23 cellular contexts compared by ENCODE assay signal in the genomic region with DNA sequence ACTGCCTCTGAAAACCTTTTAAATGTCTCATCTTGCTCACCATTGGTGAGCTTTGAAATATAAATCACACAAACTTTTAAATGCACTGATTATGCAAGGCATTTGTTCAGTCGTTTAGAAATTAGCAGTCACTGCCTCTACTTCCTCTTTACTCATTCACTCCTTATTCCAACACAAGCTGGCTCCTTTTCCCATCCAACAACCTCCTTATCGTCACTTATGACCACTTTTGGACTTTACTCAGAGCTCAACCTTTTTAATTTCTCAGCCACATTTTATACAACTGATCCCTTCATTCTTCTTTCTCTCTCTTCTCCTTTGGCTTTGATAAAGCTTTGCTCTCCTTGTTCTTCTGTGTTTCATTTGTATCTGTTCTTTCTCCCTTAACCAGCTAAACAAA.
DNase-seq lines count a peak whose midpoint lies in the region; ATAC-seq, FAIRE-seq and TF ChIP-seq lines count a peak whose summit lies in the region.
"Had no signal": no experiment of that assay in that cellular context is flagged by ENCODE, and none has a peak within 500 bp of the region (broad histone marks: within the 10 kb centered on the region; RNA-seq: fewer than 3 reads in every experiment).

No MANE protein-coding gene starts in this region.

- FAIRE-seq in astrocyte (lab: Jason Lieb, UNC) (no peak), small intestine (lab: Jason Lieb, UNC) (no peak)
- FAIRE-seq: A549, HTR-8/SVneo had no signal

- H3K27me3 ChIP-seq in right cardiac atrium (ENCODE audit: control insufficient read depth, insufficient read depth): no peaks in the 10 kb centered on the region
- no peaks in the 10 kb centered on the region for H3K27me3 ChIP-seq in astrocyte (ENCODE audit: insufficient read depth, low read length)
- H3K27me3 ChIP-seq in iPS-18a (ENCODE audit: control insufficient read depth, insufficient read depth, low read length): no peaks in the 10 kb centered on the region
- H3K27me3 ChIP-seq in small intestine (ENCODE audit: control insufficient read depth in 2 of 2, insufficient read depth in 2 of 2, low read length in 2 of 2): no peaks in the 10 kb centered on the region
- H3K27me3 ChIP-seq: Peyer's patch had no signal

- intact Hi-C loops in right cardiac atrium (cut with DNase I): no loop called here
- intact Hi-C loops in left ventricle myocardium superior (cut with micrococcal nuclease): no loop called here

- H3K9ac ChIP-seq in astrocyte (ENCODE audit: low read length): no peak overlapping the region
- no peak overlapping the region for H3K9ac ChIP-seq in iPS-18a (ENCODE audit: low read length)

- in situ Hi-C loops in ACHN (cut with HindIII; ENCODE audit: low pct_ligation_motif_present, low pct_unique_long_range_greater_than_20kb, low sequenced_read_pairs): no loop called here

- peaks cover under 1% of the 10 kb centered on the region for H3K9me3 Mint-ChIP-seq in astrocyte (ENCODE audit: unreplicated experiment)
- H3K9me3 Mint-ChIP-seq: HFFc6 had no signal

- H3K4me2 ChIP-seq in astrocyte (ENCODE audit: low read length): no peak overlapping the region
- H3K4me2 ChIP-seq: A549 had no signal

- no peaks in the 10 kb centered on the region for H3K27me3 Mint-ChIP-seq in astrocyte (ENCODE audit: low read depth, unreplicated experiment)
- H3K27me3 Mint-ChIP-seq: T-cell had no signal

- H3K4me3 ChIP-seq in right cardiac atrium (ENCODE audit: low read length) (no peak overlapping the region), astrocyte (ENCODE audit: insufficient read depth, low read depth, low read length) (no peak overlapping the region), iPS-18a (ENCODE audit: low read length) (peak overlapping the region; percentile 2), small intestine (ENCODE audit: low read depth in 1 of 2, low read length in 2 of 2) (no peak overlapping the region)
- H3K4me3 ChIP-seq: A549, Peyer's patch had no signal

- H3K36me3 ChIP-seq in astrocyte (ENCODE audit: insufficient read depth, low read length) (no peaks in the 10 kb centered on the region), iPS-18a (ENCODE audit: control insufficient read depth, low read depth, low read length) (no peaks in the 10 kb centered on the region), small intestine (ENCODE audit: control insufficient read depth in 2 of 2, insufficient read depth in 2 of 2, low read length in 2 of 2) (no peaks in the 10 kb centered on the region)
- H3K36me3 ChIP-seq: Peyer's patch had no signal

- no peak overlapping the region for H2AFZ ChIP-seq in astrocyte (ENCODE audit: low read depth, low read length)

- peak; percentile 23 to 47 for ATAC-seq in right cardiac atrium
- no peak for ATAC-seq in left ventricle myocardium superior
- no peak for ATAC-seq in GM21423 (IDR thresholded peaks at IDR 0.05; ENCODE audit: unreplicated experiment)
- ATAC-seq: A549, SK-N-SH treated with all-trans-retinoic acid at 6 μM for 48 hours, T-cell had no signal

- H3K27ac ChIP-seq in right cardiac atrium (ENCODE audit: low read length): no peak overlapping the region
- H3K27ac ChIP-seq in astrocyte (ENCODE audit: low read depth, low read length): no peak overlapping the region
- H3K27ac ChIP-seq in iPS-18a (ENCODE audit: low read length): peak overlapping the region; percentile 47
- H3K27ac ChIP-seq in small intestine (ENCODE audit: low read depth in 1 of 2, low read length in 1 of 2): no peak overlapping the region
- H3K27ac ChIP-seq: A549, HL-60, Peyer's patch had no signal

- no peak overlapping the region for H3K27ac Mint-ChIP-seq in astrocyte (ENCODE audit: unreplicated experiment)
- H3K27ac Mint-ChIP-seq: HFFc6, T-cell had no signal

- H4K20me1 ChIP-seq in astrocyte (ENCODE audit: insufficient read depth, low read length): no peaks in the 10 kb centered on the region

- H3K9me3 ChIP-seq in right cardiac atrium (ENCODE audit: control insufficient read depth, low read length): no peaks in the 10 kb centered on the region
- no peaks in the 10 kb centered on the region for H3K9me3 ChIP-seq in astrocyte (ENCODE audit: insufficient read depth, low read depth, low read length)
- no peaks in the 10 kb centered on the region for H3K9me3 ChIP-seq in iPS-18a (ENCODE audit: control insufficient read depth, low read depth, low read length)
- H3K9me3 ChIP-seq in small intestine (ENCODE audit: control insufficient read depth, low read depth): no peaks in the 10 kb centered on the region
- H3K9me3 ChIP-seq: A549, Peyer's patch had no signal

- H3K79me2 ChIP-seq in astrocyte (ENCODE audit: insufficient read depth, low read length): no peaks in the 10 kb centered on the region

- no peak for DNase-seq in right cardiac atrium
- DNase-seq in left ventricle myocardium superior: no peak
- DNase-seq in astrocyte (ENCODE audit: low read depth): peak; percentile 36
- peak; percentile 56 for DNase-seq in small intestine
- DNase-seq in hypothalamus (lab: John Stamatoyannopoulos, UW): no peak
- DNase-seq in ACHN: no peak
- DNase-seq: C1 segment of cervical spinal cord, DMS79 treated with DMSO at 0.1 percent for 48 hours, HFFc6, MM.1S, NCI-H1105 treated with DMSO at 0.1 percent for 48 hours, NCI-H1694, NCI-H2107, NCI-H2227 treated with DMSO at 0.1 percent for 48 hours, NCI-H526, Peyer's patch, T-cell had no signal

- no peaks in the 10 kb centered on the region for H3K36me3 Mint-ChIP-seq in astrocyte (ENCODE audit: low read depth, unreplicated experiment)
- H3K36me3 Mint-ChIP-seq: T-cell had no signal

- H3K4me1 Mint-ChIP-seq in astrocyte (ENCODE audit: low read depth, unreplicated experiment): no peaks in the 10 kb centered on the region
- H3K4me1 Mint-ChIP-seq: T-cell had no signal

- no peak overlapping the region for H3K4me3 Mint-ChIP-seq in astrocyte (ENCODE audit: unreplicated experiment)
- H3K4me3 Mint-ChIP-seq: HFFc6, T-cell had no signal

- H3K4me1 ChIP-seq in right cardiac atrium (ENCODE audit: control insufficient read depth, insufficient read depth, low read length): no peaks in the 10 kb centered on the region
- peaks cover 13% of the 10 kb centered on the region for H3K4me1 ChIP-seq in astrocyte (ENCODE audit: insufficient read depth, low read length)
- peaks cover 51% of the 10 kb centered on the region for H3K4me1 ChIP-seq in iPS-18a (ENCODE audit: control insufficient read depth, low read depth, low read length)
- H3K4me1 ChIP-seq in small intestine (ENCODE audit: control insufficient read depth in 2 of 2, insufficient read depth in 1 of 2, low read depth in 1 of 2, low read length in 1 of 2): peaks cover 0 to 3% of the 10 kb centered on the region in 2 donors
- H3K4me1 ChIP-seq: Peyer's patch had no signal

- TF ChIP-seq CTCF in astrocyte (IDR thresholded peaks at IDR 0.05; ENCODE audit: insufficient read depth, low read depth, low read length): no peak

- 35% methylated on average over 2 of the region's 2 CpGs for WGBS in right cardiac atrium
- WGBS in small intestine, 3 donors: 10 to 33% (median 26%) methylated on average over 2 of the region's 2 CpGs

Comparison
In these comparisons a context has a peak if more than half of its experiments do, and no peak if none do; other contexts are left out.
1. ATAC-seq: peak in right cardiac atrium (2 of 2); none in left ventricle myocardium superior (single experiment) and GM21423 (single experiment).
2. DNase-seq: peak in astrocyte (single experiment) and small intestine (single experiment); none in right cardiac atrium (0 of 3), left ventricle myocardium superior (single experiment), hypothalamus (0 of 51) and ACHN (single experiment).